ENCODE assay signal across 19 cellular contexts in the genomic region with DNA sequence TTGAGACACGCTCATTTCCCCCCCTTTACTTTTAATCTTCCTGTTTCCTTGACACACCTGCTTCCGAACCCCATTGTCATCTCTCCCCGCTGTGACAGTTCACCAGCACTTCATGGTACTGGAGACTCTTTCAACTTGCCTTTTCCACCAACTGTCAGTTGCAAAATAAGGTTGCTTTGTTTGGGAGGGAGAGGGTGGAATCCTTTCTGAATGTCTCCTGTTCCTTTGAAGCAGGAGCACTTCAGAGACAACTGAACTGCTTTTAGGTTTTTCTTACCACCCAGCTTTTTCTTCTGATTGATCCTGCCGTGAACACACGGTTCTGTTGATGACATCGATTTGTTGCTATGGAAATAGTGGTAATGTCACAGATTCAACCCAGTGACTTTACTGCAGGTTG. TPM values are rescaled to one million over a fixed set of nuclear protein-coding genes. Genes with fewer than 3 reads are reported as not detected.
DNase-seq lines count a peak whose midpoint lies in the region; ATAC-seq lines count a peak whose summit lies in the region.
"Had no signal": no experiment of that assay in that cellular context is flagged by ENCODE, and none has a peak within 500 bp of the region (broad histone marks: within the 10 kb centered on the region; RNA-seq: fewer than 3 reads in every experiment).

No MANE protein-coding gene starts in this region.

- H3K27me3 Mint-ChIP-seq in activated CD8-positive, alpha-beta memory T cell treated with anti-CD3 and anti-CD28 coated beads, Interleukin-2, amount 10 ng/mL, durations not matched to agents 7 days and 5 days: no peaks in the 10 kb centered on the region
- H3K27me3 Mint-ChIP-seq in T-helper 17 cell: no peaks in the 10 kb centered on the region
- H3K27me3 Mint-ChIP-seq in activated naive CD8-positive, alpha-beta T cell treated with anti-CD3 and anti-CD28 coated beads for 36 hours: no peaks in the 10 kb centered on the region

- ATAC-seq in activated CD8-positive, alpha-beta memory T cell treated with anti-CD3 and anti-CD28 coated beads, Interleukin-2, amount 10 ng/mL, durations not matched to agents 7 days and 5 days: peak; percentile 38
- ATAC-seq in T-helper 17 cell (peak; percentile 73), GM18511 (IDR thresholded peaks at IDR 0.05; ENCODE audit: unreplicated experiment) (no peak)
- ATAC-seq in stimulated activated naive CD8-positive, alpha-beta T cell treated with anti-CD3 and anti-CD28 coated beads, Interleukin-15, Interleukin-2, amounts not matched to agents 100 U/mL and 50 U/mL, for 24 hours: peak; percentile 26
- ATAC-seq: A549, heart right ventricle, psoas muscle had no signal

- H3K36me3 Mint-ChIP-seq in activated CD8-positive, alpha-beta memory T cell treated with anti-CD3 and anti-CD28 coated beads, Interleukin-2, amount 10 ng/mL, durations not matched to agents 7 days and 5 days: peaks cover 53% of the 10 kb centered on the region
- peaks cover 10% of the 10 kb centered on the region for H3K36me3 Mint-ChIP-seq in T-helper 17 cell (ENCODE audit: low read depth)
- peaks cover 56% of the 10 kb centered on the region for H3K36me3 Mint-ChIP-seq in activated naive CD8-positive, alpha-beta T cell treated with anti-CD3 and anti-CD28 coated beads for 36 hours

- H3K4me1 Mint-ChIP-seq in activated CD8-positive, alpha-beta memory T cell treated with anti-CD3 and anti-CD28 coated beads, Interleukin-2, amount 10 ng/mL, durations not matched to agents 7 days and 5 days: peaks cover 51% of the 10 kb centered on the region
- H3K4me1 Mint-ChIP-seq in T-helper 17 cell: peaks cover 47% of the 10 kb centered on the region
- H3K4me1 Mint-ChIP-seq in activated naive CD8-positive, alpha-beta T cell treated with anti-CD3 and anti-CD28 coated beads for 36 hours: peaks cover 43% of the 10 kb centered on the region
- H3K4me1 Mint-ChIP-seq: nephron had no signal

- H3K9me3 Mint-ChIP-seq in activated CD8-positive, alpha-beta memory T cell treated with anti-CD3 and anti-CD28 coated beads, Interleukin-2, amount 10 ng/mL, durations not matched to agents 7 days and 5 days (ENCODE audit: low read depth): no peaks in the 10 kb centered on the region
- H3K9me3 Mint-ChIP-seq in activated naive CD8-positive, alpha-beta T cell treated with anti-CD3 and anti-CD28 coated beads for 36 hours: no peaks in the 10 kb centered on the region
- H3K9me3 Mint-ChIP-seq: endodermal cell, nephron had no signal

- CTCF ChIA-PET in activated CD8-positive, alpha-beta memory T cell treated with anti-CD3 and anti-CD28 coated beads, Interleukin-2, amount 10 ng/mL, durations not matched to agents 7 days and 5 days (lab: Charles Lee): interaction anchor here (1.4 to 1.6 kb wide), 3 partner anchors 9 to 203 kb away, joined by 3 to 5 read pairs (median 4); no protein-coding TSS in a partner anchor

- H3K27ac Mint-ChIP-seq in activated CD8-positive, alpha-beta memory T cell treated with anti-CD3 and anti-CD28 coated beads, Interleukin-2, amount 10 ng/mL, durations not matched to agents 7 days and 5 days: peak overlapping the region; percentile 92
- peak overlapping the region; percentile 98 for H3K27ac Mint-ChIP-seq in T-helper 17 cell
- H3K27ac Mint-ChIP-seq in activated naive CD8-positive, alpha-beta T cell treated with anti-CD3 and anti-CD28 coated beads for 36 hours: peak overlapping the region; percentile 96
- H3K27ac Mint-ChIP-seq: endodermal cell, nephron had no signal

- no peak for DNase-seq in activated CD8-positive, alpha-beta memory T cell treated with anti-CD3 and anti-CD28 coated beads, Interleukin-2, amount 10 ng/mL, durations not matched to agents 7 days and 5 days
- DNase-seq in activated CD8-positive, alpha-beta memory T cell treated with anti-CD3 and anti-CD28 coated beads for 24 hours: no peak
- DNase-seq in T-helper 17 cell (peak in 1 of 3 donors; percentile 24), activated gamma-delta T cell (lab: John Stamatoyannopoulos, UW) (no peak), Kasumi-1 (lab: John Stamatoyannopoulos, UW) (no peak)
- no peak for DNase-seq in activated naive CD8-positive, alpha-beta T cell treated with anti-CD3 and anti-CD28 coated beads for 36 hours
- DNase-seq in stimulated activated naive CD8-positive, alpha-beta T cell treated with anti-CD3 and anti-CD28 coated beads, Interleukin-15, Interleukin-2, amounts not matched to agents 100 U/mL and 50 U/mL, for 24 hours: no peak
- DNase-seq: anterior cingulate cortex; endodermal cell; heart right ventricle; NCI-H1930; NCI-H446 treated with DMSO at 0.1 percent for 48 hours; psoas muscle; stimulated activated CD8-positive, alpha-beta memory T cell treated with anti-CD3 and anti-CD28 coated beads, Interleukin-4, amount 100 ng/mL, for 48 hours had no signal

- H3K4me3 Mint-ChIP-seq in activated CD8-positive, alpha-beta memory T cell treated with anti-CD3 and anti-CD28 coated beads, Interleukin-2, amount 10 ng/mL, durations not matched to agents 7 days and 5 days: peak overlapping the region; percentile 35
- H3K4me3 Mint-ChIP-seq in T-helper 17 cell: peak overlapping the region; percentile 86
- peak overlapping the region; percentile 62 for H3K4me3 Mint-ChIP-seq in activated naive CD8-positive, alpha-beta T cell treated with anti-CD3 and anti-CD28 coated beads for 36 hours
- H3K4me3 Mint-ChIP-seq: endodermal cell, nephron had no signal

- no peaks in the 10 kb centered on the region for H3K9me3 ChIP-seq in T-helper 17 cell (ENCODE audit: control insufficient read depth, low read length, poor library complexity, severe bottlenecking)
- H3K9me3 ChIP-seq: A549; BLaER1 treated with 17β-estradiol and CSF1 and Interleukin-3, amounts not matched to agents 10 nM and 100 nM; heart right ventricle; psoas muscle; thoracic aorta had no signal

RNA-seq across cellular contexts. Expression of a gene that starts 41.9 kb away (rescaled TPM):
- 100 to 1,000 TPM; 196 to 249 TPM for total RNA-seq in activated CD8-positive, alpha-beta memory T cell treated with anti-CD3 and anti-CD28 coated beads, Interleukin-2, amount 10 ng/mL, durations not matched to agents 7 days and 5 days
- total RNA-seq in T-helper 17 cell: 10 to 100 TPM; 67.4 to 81.4 TPM
- total RNA-seq in activated naive CD8-positive, alpha-beta T cell treated with anti-CD3 and anti-CD28 coated beads for 36 hours: 100 to 1,000 TPM; 207 to 217 TPM

RNA-seq across cellular contexts. Expression of a gene that starts 42.0 kb away (rescaled TPM):
- 10 to 100 TPM; 34.7 to 45.4 TPM for total RNA-seq in activated CD8-positive, alpha-beta memory T cell treated with anti-CD3 and anti-CD28 coated beads, Interleukin-2, amount 10 ng/mL, durations not matched to agents 7 days and 5 days
- 10 to 100 TPM; 16.0 to 16.8 TPM for total RNA-seq in T-helper 17 cell
- total RNA-seq in activated naive CD8-positive, alpha-beta T cell treated with anti-CD3 and anti-CD28 coated beads for 36 hours: 10 to 100 TPM; 20.0 to 21.0 TPM

Comparison
In these comparisons a context has a peak if more than half of its experiments do, and no peak if none do; other contexts are left out.
1. H3K4me3 Mint-ChIP-seq: peak in every context shown above with its lines; median percentile 86 in T-helper 17 cell; 62 in activated naive CD8-positive, alpha-beta T cell treated with anti-CD3 and anti-CD28 coated beads for 36 hours; 35 in activated CD8-positive, alpha-beta memory T cell treated with anti-CD3 and anti-CD28 coated beads, Interleukin-2, amount 10 ng/mL, durations not matched to agents 7 days and 5 days.